ENCODE assay signal across 2 cellular contexts in the genomic region with DNA sequence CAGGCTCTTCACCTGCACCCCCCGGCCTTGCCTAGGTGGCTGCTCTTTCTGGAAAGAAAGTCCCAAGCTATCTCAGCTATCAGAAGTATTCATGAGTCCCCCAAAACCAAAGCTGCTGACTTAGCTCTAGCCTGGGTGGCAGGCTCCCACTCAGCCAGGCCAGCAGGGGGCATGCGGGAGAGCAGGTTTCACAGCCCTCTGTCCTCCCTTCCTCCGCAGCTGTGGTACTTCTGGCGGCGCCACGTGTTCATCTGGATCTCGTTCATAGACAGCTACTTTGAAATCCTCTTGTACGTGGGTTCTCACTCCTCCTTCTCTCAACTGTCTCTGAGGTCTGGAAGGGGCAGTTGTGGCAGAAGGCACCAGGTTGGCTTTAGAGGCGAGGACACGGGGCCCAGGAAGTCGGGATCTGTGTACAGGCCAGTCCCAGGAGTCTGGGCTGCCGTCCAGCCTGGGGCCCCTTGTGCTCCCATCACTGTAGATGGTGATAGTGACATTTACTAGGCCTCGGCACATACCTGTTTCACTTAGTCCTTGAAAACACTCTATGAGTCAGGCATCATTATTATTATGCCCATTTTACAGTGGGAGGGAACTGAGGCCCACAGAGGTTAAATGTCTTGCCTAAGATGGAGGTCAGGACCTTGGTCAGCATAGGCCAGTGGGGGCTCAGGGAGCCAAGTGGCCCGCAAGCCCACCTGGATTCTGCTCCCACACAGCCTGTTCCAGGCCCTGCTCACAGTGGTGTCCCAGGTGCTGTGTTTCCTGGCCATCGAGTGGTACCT.
TF ChIP-seq lines count a peak whose summit lies in the region.

No MANE protein-coding gene starts in this region.

TF ChIP-seq in K562, 482 proteins besides CTCF, POLR2A, EP300 and RAD21 (continues in another document):
- TF ChIP-seq, protein P1, sequence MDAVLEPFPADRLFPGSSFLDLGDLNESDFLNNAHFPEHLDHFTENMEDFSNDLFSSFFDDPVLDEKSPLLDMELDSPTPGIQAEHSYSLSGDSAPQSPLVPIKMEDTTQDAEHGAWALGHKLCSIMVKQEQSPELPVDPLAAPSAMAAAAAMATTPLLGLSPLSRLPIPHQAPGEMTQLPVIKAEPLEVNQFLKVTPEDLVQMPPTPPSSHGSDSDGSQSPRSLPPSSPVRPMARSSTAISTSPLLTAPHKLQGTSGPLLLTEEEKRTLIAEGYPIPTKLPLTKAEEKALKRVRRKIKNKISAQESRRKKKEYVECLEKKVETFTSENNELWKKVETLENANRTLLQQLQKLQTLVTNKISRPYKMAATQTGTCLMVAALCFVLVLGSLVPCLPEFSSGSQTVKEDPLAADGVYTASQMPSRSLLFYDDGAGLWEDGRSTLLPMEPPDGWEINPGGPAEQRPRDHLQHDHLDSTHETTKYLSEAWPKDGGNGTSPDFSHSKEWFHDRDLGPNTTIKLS (IDR thresholded peaks at IDR 0.05; ENCODE audit: borderline replicate concordance, low read depth): peak; percentile 63; the same call in 1 of the 2 replicates
- 0 out of 2 replicates have a peak, but pooled peaks have one; percentile 34 for TF ChIP-seq BHLHE40 (IDR thresholded peaks at IDR 0.05; ENCODE audit: low read length)
- 0 out of 2 replicates have a peak, but pooled peaks have one; percentile 36 for TF ChIP-seq ZNF263 (CRISPR knock-in tag; IDR thresholded peaks at IDR 0.05; ENCODE audit: borderline replicate concordance)
- peak; percentile 24; the same call in 1 of the 2 replicates for TF ChIP-seq RBFOX2 (IDR thresholded peaks at IDR 0.05; ENCODE audit: low read depth, low read length)
- TF ChIP-seq, protein P2, sequence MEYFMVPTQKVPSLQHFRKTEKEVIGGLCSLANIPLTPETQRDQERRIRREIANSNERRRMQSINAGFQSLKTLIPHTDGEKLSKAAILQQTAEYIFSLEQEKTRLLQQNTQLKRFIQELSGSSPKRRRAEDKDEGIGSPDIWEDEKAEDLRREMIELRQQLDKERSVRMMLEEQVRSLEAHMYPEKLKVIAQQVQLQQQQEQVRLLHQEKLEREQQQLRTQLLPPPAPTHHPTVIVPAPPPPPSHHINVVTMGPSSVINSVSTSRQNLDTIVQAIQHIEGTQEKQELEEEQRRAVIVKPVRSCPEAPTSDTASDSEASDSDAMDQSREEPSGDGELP (CRISPR knock-in tag; IDR thresholded peaks at IDR 0.05; ENCODE audit: borderline replicate concordance): peak; percentile 81; the same call in 1 of the 2 replicates
- peak; percentile 36 for TF ChIP-seq MAFK (IDR thresholded peaks at IDR 0.05; ENCODE audit: low read length)
- TF ChIP-seq ZNF316 (IDR thresholded peaks at IDR 0.05): peak; percentile 48
- TF ChIP-seq, protein P3, sequence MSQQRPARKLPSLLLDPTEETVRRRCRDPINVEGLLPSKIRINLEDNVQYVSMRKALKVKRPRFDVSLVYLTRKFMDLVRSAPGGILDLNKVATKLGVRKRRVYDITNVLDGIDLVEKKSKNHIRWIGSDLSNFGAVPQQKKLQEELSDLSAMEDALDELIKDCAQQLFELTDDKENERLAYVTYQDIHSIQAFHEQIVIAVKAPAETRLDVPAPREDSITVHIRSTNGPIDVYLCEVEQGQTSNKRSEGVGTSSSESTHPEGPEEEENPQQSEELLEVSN (IDR thresholded peaks at IDR 0.05; ENCODE audit: borderline replicate concordance in 1 of 2, extremely low read depth in 1 of 2, insufficient read depth in 1 of 2, insufficient read length in 1 of 2, low read depth in 1 of 2, low read length in 1 of 2, poor library complexity in 1 of 2, severe bottlenecking in 1 of 2): peak; percentile 67 to 81
- peak; percentile 54 for TF ChIP-seq C11orf30 (IDR thresholded peaks at IDR 0.05; ENCODE audit: low read depth)
- TF ChIP-seq, protein P4, sequence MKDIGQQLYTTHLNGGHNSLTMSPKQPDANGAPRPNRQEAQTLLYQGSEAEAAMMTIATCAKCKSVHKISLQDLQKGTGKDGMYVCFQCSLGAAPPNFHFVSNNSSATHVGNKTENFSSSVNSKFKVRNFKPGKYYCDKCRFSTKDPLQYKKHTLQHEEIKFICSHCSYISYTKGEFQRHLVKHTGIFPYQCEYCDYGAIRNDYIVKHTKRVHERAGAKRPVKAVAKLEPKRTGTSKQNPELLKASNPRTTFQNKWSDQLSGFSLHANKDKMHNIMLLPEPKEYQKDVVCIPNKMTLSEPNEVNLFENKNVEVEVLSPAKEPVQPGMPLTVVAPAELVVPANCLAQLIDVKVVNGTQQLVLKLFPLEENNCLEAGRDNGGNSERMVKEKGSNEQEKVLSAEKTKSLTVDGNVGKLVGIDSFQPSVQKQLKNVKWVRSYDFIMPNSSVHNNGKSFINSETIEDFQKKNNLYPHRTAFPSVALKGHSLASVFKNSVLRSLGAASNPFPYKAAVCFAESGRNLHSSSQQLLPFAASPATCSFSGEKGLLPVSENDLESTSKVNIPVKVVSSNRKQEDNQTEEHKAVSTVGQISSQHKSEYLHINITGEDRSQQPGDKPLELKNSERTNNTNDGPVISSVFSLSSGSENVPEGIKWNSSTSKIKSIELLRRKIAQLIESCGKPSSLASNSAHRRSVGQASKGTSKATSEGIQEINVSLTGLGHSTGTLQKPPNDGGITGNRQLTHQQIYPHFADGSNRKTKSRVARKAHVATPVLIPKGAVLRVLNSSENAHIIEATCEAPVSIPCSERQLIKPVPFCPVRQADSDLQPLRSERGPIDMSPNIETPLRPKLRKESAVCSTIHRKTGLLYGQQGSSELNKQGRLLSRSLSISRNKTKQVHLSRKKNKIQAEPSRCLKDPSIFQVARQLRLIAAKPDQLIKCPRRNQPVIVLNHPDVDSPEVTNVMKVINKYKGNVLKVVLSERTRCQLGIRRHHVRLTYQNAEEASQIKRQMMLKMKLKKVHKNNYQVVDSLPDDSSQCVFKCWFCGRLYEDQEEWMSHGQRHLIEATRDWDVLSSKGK (CRISPR knock-in tag; IDR thresholded peaks at IDR 0.05): no peak
- 0 out of 4 replicates have a peak, but pooled peaks of 1 of the 2 experiments have one; percentile 6 for TF ChIP-seq RCOR1 (IDR thresholded peaks at IDR 0.05; ENCODE audit: borderline replicate concordance in 1 of 2, low read depth in 2 of 2, low read length in 2 of 2)
- TF ChIP-seq, protein P5, sequence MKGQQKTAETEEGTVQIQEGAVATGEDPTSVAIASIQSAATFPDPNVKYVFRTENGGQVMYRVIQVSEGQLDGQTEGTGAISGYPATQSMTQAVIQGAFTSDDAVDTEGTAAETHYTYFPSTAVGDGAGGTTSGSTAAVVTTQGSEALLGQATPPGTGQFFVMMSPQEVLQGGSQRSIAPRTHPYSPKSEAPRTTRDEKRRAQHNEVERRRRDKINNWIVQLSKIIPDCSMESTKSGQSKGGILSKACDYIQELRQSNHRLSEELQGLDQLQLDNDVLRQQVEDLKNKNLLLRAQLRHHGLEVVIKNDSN (CRISPR knock-in tag; IDR thresholded peaks at IDR 0.05): peak; percentile 75
- TF ChIP-seq ZFX (CRISPR knock-in tag; IDR thresholded peaks at IDR 0.05): peak; percentile 31; the same call in 1 of the 2 replicates
- peak; percentile 67; the same call in 1 of the 2 replicates for TF ChIP-seq EP400 (IDR thresholded peaks at IDR 0.05)

TF ChIP-seq in liver, 16 proteins besides CTCF, POLR2A, EP300 and RAD21:
- TF ChIP-seq JUND (IDR thresholded peaks at IDR 0.05) (no peak), EGR1 (IDR thresholded peaks at IDR 0.05; ENCODE audit: low read depth in 2 of 2) (no peak), FOXA2 (IDR thresholded peaks at IDR 0.05) (no peak), SP1 (IDR thresholded peaks at IDR 0.05) (no peak), FOXA1 (IDR thresholded peaks at IDR 0.05) (no peak), YY1 (IDR thresholded peaks at IDR 0.05) (no peak), RXRA (IDR thresholded peaks at IDR 0.05) (no peak), HNF4A (conservative IDR thresholded peaks at IDR 0.05) (no peak), GABPA (IDR thresholded peaks at IDR 0.05 in 1 of 2, conservative IDR thresholded peaks at IDR 0.05 in 1 of 2) (no peak), TAF1 (conservative IDR thresholded peaks at IDR 0.05) (no peak), HNF4G (IDR thresholded peaks at IDR 0.05) (no peak), NR2F2 (IDR thresholded peaks at IDR 0.05) (no peak)
- TF ChIP-seq, protein P6, sequence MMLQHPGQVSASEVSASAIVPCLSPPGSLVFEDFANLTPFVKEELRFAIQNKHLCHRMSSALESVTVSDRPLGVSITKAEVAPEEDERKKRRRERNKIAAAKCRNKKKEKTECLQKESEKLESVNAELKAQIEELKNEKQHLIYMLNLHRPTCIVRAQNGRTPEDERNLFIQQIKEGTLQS (IDR thresholded peaks at IDR 0.05): no peak
- TF ChIP-seq, protein P7, sequence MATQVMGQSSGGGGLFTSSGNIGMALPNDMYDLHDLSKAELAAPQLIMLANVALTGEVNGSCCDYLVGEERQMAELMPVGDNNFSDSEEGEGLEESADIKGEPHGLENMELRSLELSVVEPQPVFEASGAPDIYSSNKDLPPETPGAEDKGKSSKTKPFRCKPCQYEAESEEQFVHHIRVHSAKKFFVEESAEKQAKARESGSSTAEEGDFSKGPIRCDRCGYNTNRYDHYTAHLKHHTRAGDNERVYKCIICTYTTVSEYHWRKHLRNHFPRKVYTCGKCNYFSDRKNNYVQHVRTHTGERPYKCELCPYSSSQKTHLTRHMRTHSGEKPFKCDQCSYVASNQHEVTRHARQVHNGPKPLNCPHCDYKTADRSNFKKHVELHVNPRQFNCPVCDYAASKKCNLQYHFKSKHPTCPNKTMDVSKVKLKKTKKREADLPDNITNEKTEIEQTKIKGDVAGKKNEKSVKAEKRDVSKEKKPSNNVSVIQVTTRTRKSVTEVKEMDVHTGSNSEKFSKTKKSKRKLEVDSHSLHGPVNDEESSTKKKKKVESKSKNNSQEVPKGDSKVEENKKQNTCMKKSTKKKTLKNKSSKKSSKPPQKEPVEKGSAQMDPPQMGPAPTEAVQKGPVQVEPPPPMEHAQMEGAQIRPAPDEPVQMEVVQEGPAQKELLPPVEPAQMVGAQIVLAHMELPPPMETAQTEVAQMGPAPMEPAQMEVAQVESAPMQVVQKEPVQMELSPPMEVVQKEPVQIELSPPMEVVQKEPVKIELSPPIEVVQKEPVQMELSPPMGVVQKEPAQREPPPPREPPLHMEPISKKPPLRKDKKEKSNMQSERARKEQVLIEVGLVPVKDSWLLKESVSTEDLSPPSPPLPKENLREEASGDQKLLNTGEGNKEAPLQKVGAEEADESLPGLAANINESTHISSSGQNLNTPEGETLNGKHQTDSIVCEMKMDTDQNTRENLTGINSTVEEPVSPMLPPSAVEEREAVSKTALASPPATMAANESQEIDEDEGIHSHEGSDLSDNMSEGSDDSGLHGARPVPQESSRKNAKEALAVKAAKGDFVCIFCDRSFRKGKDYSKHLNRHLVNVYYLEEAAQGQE (IDR thresholded peaks at IDR 0.05): no peak
- TF ChIP-seq, protein P8, sequence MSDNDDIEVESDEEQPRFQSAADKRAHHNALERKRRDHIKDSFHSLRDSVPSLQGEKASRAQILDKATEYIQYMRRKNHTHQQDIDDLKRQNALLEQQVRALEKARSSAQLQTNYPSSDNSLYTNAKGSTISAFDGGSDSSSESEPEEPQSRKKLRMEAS (IDR thresholded peaks at IDR 0.05): no peak
TF ChIP-seq in liver: peak in this region for 0.
